8 cellular contexts compared by ENCODE assay signal in genomic region chr6:152897807-152898399, GRCh38.
DNase-seq lines count a peak whose midpoint lies in the region; ATAC-seq, FAIRE-seq and TF ChIP-seq lines count a peak whose summit lies in the region.

No MANE protein-coding gene starts in this region.

- H3K9me3 ChIP-seq in BE2C (no peaks in the 10 kb centered on the region), H1 (ENCODE audit: insufficient read depth in 2 of 2, low read depth in 1 of 2, low read length in 1 of 2) (no peaks in the 10 kb centered on the region), mucosa of descending colon (no peaks in the 10 kb centered on the region)

- peaks cover 14% of the 10 kb centered on the region for H3K27me3 Mint-ChIP-seq in activated CD8-positive, alpha-beta T cell treated with anti-CD3 and anti-CD28 coated beads, Interleukin-2, amount 10 ng/mL, durations not matched to agents 7 days and 5 days (ENCODE audit: low read depth)

- H2AK5ac ChIP-seq in H1 (ENCODE audit: low read depth, low read length) = no peak overlapping the region

- POLR2A ChIA-PET in activated CD8-positive, alpha-beta T cell treated with anti-CD3 and anti-CD28 coated beads, Interleukin-2, amount 10 ng/mL, durations not matched to agents 7 days and 5 days (lab: Charles Lee) = no interaction called here
- POLR2A ChIA-PET in H1 (lab: Charles Lee; ENCODE audit: partially characterized antibody) = no interaction called here

- H3K56ac ChIP-seq in H1 (replicated peaks; ENCODE audit: insufficient read length, low read depth, low read length) = no peak overlapping the region

- no peak overlapping the region; the same call in 1 of the 2 replicates for H2BK15ac ChIP-seq in H1 (ENCODE audit: low read length)

- H3K4me1 Mint-ChIP-seq in activated CD8-positive, alpha-beta T cell treated with anti-CD3 and anti-CD28 coated beads, Interleukin-2, amount 10 ng/mL, durations not matched to agents 7 days and 5 days (ENCODE audit: low read depth) = no peaks in the 10 kb centered on the region

- no peak overlapping the region for H2AFZ ChIP-seq in H1 (ENCODE audit: low read length)

- no peak overlapping the region for H3K9ac ChIP-seq in H1 (replicated peaks in 1 of 4; ENCODE audit: extremely low read depth in 1 of 4, low read depth in 3 of 4, low read length in 3 of 4)

- intact Hi-C loops in mucosa of descending colon (cut with DNase I, micrococcal nuclease) = no loop called here

- no peak overlapping the region for H3K23ac ChIP-seq in H1 (ENCODE audit: insufficient read length)

- peak; percentile 42 to 66 for TF ChIP-seq RAD21 in H1 (IDR thresholded peaks at IDR 0.05 in 1 of 2, conservative IDR thresholded peaks at IDR 0.05 in 1 of 2; ENCODE audit: low read depth in 2 of 2, low read length in 2 of 2)

- H3K23me2 ChIP-seq in H1 (ENCODE audit: low read depth, low read length) = no peaks in the 10 kb centered on the region; the same call in 1 of the 2 replicates

- no peak for TF ChIP-seq POLR2A in H1 (IDR thresholded peaks at IDR 0.05; ENCODE audit: control extremely low read depth in 1 of 2, low read depth in 2 of 2, low read length in 2 of 2)

- no peak overlapping the region for H3K27ac ChIP-seq in H1 (ENCODE audit: low read depth, low read length)

- H2BK5ac ChIP-seq in H1 (ENCODE audit: low read depth, low read length) = no peak overlapping the region

- no peak overlapping the region for H2BK12ac ChIP-seq in H1 (ENCODE audit: low read depth, low read length)

- TF ChIP-seq CTCF in BE2C (IDR thresholded peaks at IDR 0.05; ENCODE audit: low read depth, low read length) (peak; percentile 94), H1 (IDR thresholded peaks at IDR 0.05; ENCODE audit: control extremely low read depth in 1 of 3, insufficient read depth in 1 of 3, low read depth in 1 of 3, low read length in 3 of 3) (peak; percentile 78 to 98 (median 96)), mucosa of descending colon (IDR thresholded peaks at IDR 0.05) (peak; percentile 67)

- H3K27ac Mint-ChIP-seq in activated CD8-positive, alpha-beta T cell treated with anti-CD3 and anti-CD28 coated beads, Interleukin-2, amount 10 ng/mL, durations not matched to agents 7 days and 5 days = no peak overlapping the region

- H3K4me3 Mint-ChIP-seq in activated CD8-positive, alpha-beta T cell treated with anti-CD3 and anti-CD28 coated beads, Interleukin-2, amount 10 ng/mL, durations not matched to agents 7 days and 5 days = no peak overlapping the region

- H4K5ac ChIP-seq in H1 (ENCODE audit: insufficient read length, low read depth, low read length) = no peak overlapping the region

- no peak overlapping the region for H3K4me2 ChIP-seq in H1 (ENCODE audit: insufficient read depth in 1 of 2, low read depth in 2 of 2, low read length in 2 of 2)

- H3K27me3 ChIP-seq in BE2C = no peaks in the 10 kb centered on the region
- peaks cover 0 to 3% (median 0%) of the 10 kb centered on the region in 4 experiments; a peak in 3 of 7 replicates for H3K27me3 ChIP-seq in H1 (replicated peaks in 1 of 4; ENCODE audit: control insufficient read depth in 3 of 4, extremely low read depth in 1 of 4, insufficient read depth in 3 of 4, low read length in 3 of 4)

- H4K20me1 ChIP-seq in H1 (replicated peaks in 1 of 2; ENCODE audit: control insufficient read depth in 1 of 2, insufficient read depth in 2 of 2, low read length in 2 of 2) = no peaks in the 10 kb centered on the region

- H3K4me3 ChIP-seq in BE2C (ENCODE audit: low read depth, low read length) (no peak overlapping the region), H1 (ENCODE audit: extremely low read depth in 1 of 4, insufficient read depth in 2 of 4, low read depth in 3 of 4, low read length in 4 of 4) (no peak overlapping the region), mucosa of descending colon (no peak overlapping the region)

- WGBS in H1 (ENCODE audit: extremely low coverage in 1 of 2, insufficient coverage in 1 of 2, insufficient read length in 1 of 2, insufficient replicate concordance in 2 of 2, low coverage in 1 of 2, low lambda C conversion rate in 2 of 2, missing lambda C conversion rate in 1 of 2), 2 experiments = 59% methylated on average over 16 of the region's 16 CpGs; no CpG with 5 or more reads in 1 of the 2 experiments

- H4K91ac ChIP-seq in H1 (replicated peaks; ENCODE audit: insufficient read length, low read length) = no peak overlapping the region

- H3K79me1 ChIP-seq in H1 (ENCODE audit: low read depth, low read length) = no peaks in the 10 kb centered on the region

- TF ChIP-seq EP300 in H1 (IDR thresholded peaks at IDR 0.05; ENCODE audit: borderline replicate concordance in 1 of 2, low read depth in 2 of 2, low read length in 2 of 2) = no peak

- no peak overlapping the region for H2BK20ac ChIP-seq in H1 (ENCODE audit: low read length)

- no peaks in the 10 kb centered on the region for H3K79me2 ChIP-seq in H1 (ENCODE audit: control insufficient read depth in 1 of 2, insufficient read depth in 2 of 2, low read length in 2 of 2)

- CTCF ChIA-PET in activated CD8-positive, alpha-beta T cell treated with anti-CD3 and anti-CD28 coated beads, Interleukin-2, amount 10 ng/mL, durations not matched to agents 7 days and 5 days (lab: Charles Lee) = interaction anchor here (0.8 kb wide), 1 partner anchor 150 kb away, joined by 3 read pairs; no protein-coding TSS in a partner anchor
- CTCF ChIA-PET in H1 (lab: Charles Lee; ENCODE audit: partially characterized antibody) = interaction anchor here (0.8 to 4.7 kb wide), 24 partner anchors 8 to 178 kb away, joined by 3 to 43 read pairs (median 5); no protein-coding TSS in a partner anchor

- ATAC-seq in GM18868 (IDR thresholded peaks at IDR 0.05; ENCODE audit: unreplicated experiment) (peak; percentile 100), HG03060 (IDR thresholded peaks at IDR 0.05; ENCODE audit: low read depth, unreplicated experiment) (peak; percentile 98), mucosa of descending colon (peak; percentile 85)
- ATAC-seq in activated CD8-positive, alpha-beta T cell treated with anti-CD3 and anti-CD28 coated beads, Interleukin-2, amount 10 ng/mL, durations not matched to agents 7 days and 5 days = peak; percentile 93

- H3K18ac ChIP-seq in H1 (ENCODE audit: extremely low read depth, low read length) = no peak overlapping the region

- no peak overlapping the region for H2BK120ac ChIP-seq in H1 (replicated peaks; ENCODE audit: low read depth, low read length)

- H3K36me3 ChIP-seq in BE2C = no peaks in the 10 kb centered on the region
- no peaks in the 10 kb centered on the region for H3K36me3 ChIP-seq in H1 (ENCODE audit: control insufficient read depth in 2 of 4, insufficient read depth in 4 of 4, low read length in 3 of 4)
- no peaks in the 10 kb centered on the region for H3K36me3 ChIP-seq in mucosa of descending colon (ENCODE audit: low read depth)

- no peak overlapping the region for H4K8ac ChIP-seq in H1 (ENCODE audit: extremely low read depth, insufficient read depth, low read length)

- peak; percentile 80 for DNase-seq in BE2C
- DNase-seq in NCI-H460 (ENCODE audit: extremely low read depth, low read depth) = peak; percentile 49
- peak; percentile 76 for DNase-seq in activated CD8-positive, alpha-beta T cell treated with anti-CD3 and anti-CD28 coated beads, Interleukin-2, amount 10 ng/mL, durations not matched to agents 7 days and 5 days
- peak; percentile 58 to 98 for DNase-seq in H1 (ENCODE audit: low read depth in 1 of 2, low spot score in 2 of 2)
- peak in 2 of 3 donors; percentile 71 to 80 for DNase-seq in mucosa of descending colon
- peak; percentile 88 for DNase-seq in stimulated activated CD8-positive, alpha-beta memory T cell treated with anti-CD3 and anti-CD28 coated beads, Interleukin-4, amount 100 ng/mL, for 48 hours

- peak; percentile 97 for FAIRE-seq in H1 (lab: Jason Lieb, UNC)

- no peak overlapping the region for H3K14ac ChIP-seq in H1 (ENCODE audit: insufficient read length)

- no peaks in the 10 kb centered on the region for H3K9me3 Mint-ChIP-seq in activated CD8-positive, alpha-beta T cell treated with anti-CD3 and anti-CD28 coated beads, Interleukin-2, amount 10 ng/mL, durations not matched to agents 7 days and 5 days (ENCODE audit: insufficient read depth)

- H3K4me1 ChIP-seq in BE2C (peaks cover 6% of the 10 kb centered on the region), H1 (replicated peaks in 1 of 4; ENCODE audit: control insufficient read depth in 3 of 4, insufficient read depth in 4 of 4, low read length in 3 of 4) (no peaks in the 10 kb centered on the region; a peak in 1 of 7 replicates), mucosa of descending colon (ENCODE audit: low read depth) (no peaks in the 10 kb centered on the region)

- H3K4ac ChIP-seq in H1 (replicated peaks; ENCODE audit: insufficient read length, low read depth, low read length) = no peak overlapping the region

- no peaks in the 10 kb centered on the region for H3K36me3 Mint-ChIP-seq in activated CD8-positive, alpha-beta T cell treated with anti-CD3 and anti-CD28 coated beads, Interleukin-2, amount 10 ng/mL, durations not matched to agents 7 days and 5 days (ENCODE audit: low read depth)

TF ChIP-seq in H1, 55 proteins besides CTCF, POLR2A, EP300 and RAD21:
- TF ChIP-seq BCL11A (IDR thresholded peaks at IDR 0.05; ENCODE audit: low read depth in 2 of 2, low read length in 2 of 2) (no peak), ZNF274 (IDR thresholded peaks at IDR 0.05; ENCODE audit: borderline replicate concordance, extremely low read depth, low read length) (no peak), TEAD4 (IDR thresholded peaks at IDR 0.05; ENCODE audit: low read depth, low read length) (0 out of 2 replicates have a peak, but pooled peaks have one; percentile 1)
